In the genomic region with DNA sequence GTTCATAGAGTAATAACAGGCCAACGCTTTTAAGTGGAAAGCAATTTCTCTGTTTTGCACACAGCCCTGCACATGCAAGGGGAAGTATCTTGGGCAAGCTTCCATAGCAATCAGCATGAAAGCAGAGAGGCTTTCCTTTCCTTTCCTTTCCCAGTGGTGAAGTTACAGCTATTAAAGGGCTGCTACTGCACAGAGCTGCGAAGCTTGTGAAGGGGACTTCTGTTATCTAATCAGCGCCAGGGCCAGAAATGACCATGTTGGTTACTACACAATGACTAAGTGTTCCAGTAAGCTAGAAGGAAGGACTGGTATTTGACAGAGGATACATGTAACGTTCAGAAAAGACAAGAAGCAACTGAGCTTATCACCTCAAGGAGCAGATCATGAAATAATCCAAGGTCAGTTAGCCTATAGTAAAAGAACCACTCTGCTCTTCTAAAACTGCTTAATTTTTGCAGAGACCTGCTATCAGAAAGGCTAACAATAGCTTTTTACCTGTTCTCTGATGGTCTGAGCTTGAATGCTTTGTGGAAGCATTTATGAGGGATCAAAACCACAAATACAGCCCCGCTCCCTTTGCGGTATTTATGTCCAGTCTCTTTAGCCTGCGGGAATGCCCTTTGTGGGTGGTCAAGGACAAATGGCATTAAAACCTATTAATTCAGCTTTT, we compare ENCODE assay signal across 8 cellular contexts. TPM values are rescaled to one million over a fixed set of nuclear protein-coding genes. Genes with fewer than 3 reads are reported as not detected.
DNase-seq lines count a peak whose midpoint lies in the region; ATAC-seq and TF ChIP-seq lines count a peak whose summit lies in the region.

No MANE protein-coding gene starts in this region.

- H3K27ac ChIP-seq in DOHH2 (ENCODE audit: low read depth, low read length) = no peak overlapping the region
- no peak overlapping the region for H3K27ac ChIP-seq in mesenchymal stem cell (ENCODE audit: low read length, poor library complexity, severe bottlenecking)

- no peak overlapping the region for H3K18ac ChIP-seq in mesenchymal stem cell (ENCODE audit: low read depth in 1 of 2, low read length in 2 of 2)

- H3K9me3 ChIP-seq in DOHH2 (ENCODE audit: control insufficient read depth, insufficient read depth, low read length) = no peaks in the 10 kb centered on the region
- H3K9me3 ChIP-seq in mesenchymal stem cell (ENCODE audit: control insufficient read depth, low read length) = no peaks in the 10 kb centered on the region

- peaks cover 2% of the 10 kb centered on the region for H3K27me3 Mint-ChIP-seq in glutamatergic neuron (ENCODE audit: unreplicated experiment)

- peaks cover 2% of the 10 kb centered on the region; the same call in 1 of the 2 replicates for H3F3A ChIP-seq in DOHH2 (ENCODE audit: control insufficient read depth, insufficient read depth)

- H2BK15ac ChIP-seq in mesenchymal stem cell (ENCODE audit: low read depth, poor library complexity, severe bottlenecking) = no peak overlapping the region

- no peak overlapping the region for H2AK5ac ChIP-seq in mesenchymal stem cell (ENCODE audit: low read length, severe bottlenecking)

- no peaks in the 10 kb centered on the region for H3K9me2 ChIP-seq in DOHH2 (replicated peaks; ENCODE audit: control insufficient read depth, low read length)

- 59% methylated on average over 7 of the region's 7 CpGs for WGBS in mesenchymal stem cell

- no peak overlapping the region for H3K27ac Mint-ChIP-seq in glutamatergic neuron (ENCODE audit: unreplicated experiment)

- H3K4me2 ChIP-seq in DOHH2 (ENCODE audit: low read length) (peak overlapping the region; percentile 25), mesenchymal stem cell (ENCODE audit: low read length, poor library complexity, severe bottlenecking) (no peak overlapping the region)

- no peak overlapping the region for H3K23ac ChIP-seq in mesenchymal stem cell (ENCODE audit: low read length in 2 of 2)

- H3K4me3 Mint-ChIP-seq in glutamatergic neuron (ENCODE audit: unreplicated experiment) = no peak overlapping the region

- H3K36me3 ChIP-seq in DOHH2 (ENCODE audit: control insufficient read depth, low read length) (no peaks in the 10 kb centered on the region), mesenchymal stem cell (ENCODE audit: control insufficient read depth in 1 of 2, insufficient read depth in 2 of 2, low read depth in 1 of 2, low read length in 2 of 2) (no peaks in the 10 kb centered on the region)

- H3K9me3 Mint-ChIP-seq in glutamatergic neuron (ENCODE audit: unreplicated experiment) = no peaks in the 10 kb centered on the region

- ATAC-seq in HG03378 (IDR thresholded peaks at IDR 0.05; ENCODE audit: unreplicated experiment) = peak; percentile 58

- DNase-seq in astrocyte of the spinal cord (ENCODE audit: low read depth, low spot score) (peak; percentile 65), mesenchymal stem cell (peak; percentile 58), SHP77 treated with DMSO at 0.1 percent for 48 hours (lab: John Stamatoyannopoulos, UW) (no peak), activated gamma-delta T cell (lab: John Stamatoyannopoulos, UW) (no peak), glutamatergic neuron (no peak), COR-L47 (lab: John Stamatoyannopoulos, UW) (no peak)

- no peak overlapping the region for H4K8ac ChIP-seq in mesenchymal stem cell (ENCODE audit: low read length)

- peaks cover 16% of the 10 kb centered on the region for H4K20me1 ChIP-seq in DOHH2 (ENCODE audit: control insufficient read depth, insufficient read depth, low read depth, low read length)

- H2AFZ ChIP-seq in mesenchymal stem cell (ENCODE audit: low read depth, low read length) = no peak overlapping the region

- H3K4me1 ChIP-seq in DOHH2 (ENCODE audit: control insufficient read depth, low read length) (peaks cover 21% of the 10 kb centered on the region), mesenchymal stem cell (ENCODE audit: control insufficient read depth, insufficient read depth, low read depth, low read length) (peaks cover 4% of the 10 kb centered on the region)

- no peak overlapping the region for H3K9ac ChIP-seq in mesenchymal stem cell (ENCODE audit: low read length)

- no peak overlapping the region for H4K91ac ChIP-seq in mesenchymal stem cell (ENCODE audit: low read length)

- H3K27me3 ChIP-seq in DOHH2 (ENCODE audit: control insufficient read depth, low read length) = no peaks in the 10 kb centered on the region
- no peaks in the 10 kb centered on the region for H3K27me3 ChIP-seq in mesenchymal stem cell (ENCODE audit: control insufficient read depth in 1 of 2, insufficient read depth in 1 of 2, low read length in 2 of 2)

- peaks cover 5% of the 10 kb centered on the region for H3K4me1 Mint-ChIP-seq in glutamatergic neuron (ENCODE audit: low read depth, unreplicated experiment)

- no peak overlapping the region for H3K4ac ChIP-seq in mesenchymal stem cell (ENCODE audit: low read depth in 1 of 2, low read length in 2 of 2)

- H3K79me1 ChIP-seq in mesenchymal stem cell (replicated peaks; ENCODE audit: low read length, poor library complexity, severe bottlenecking) = peaks cover 22% of the 10 kb centered on the region

- H3K79me2 ChIP-seq in DOHH2 (ENCODE audit: control insufficient read depth, low read length) = peaks cover 10% of the 10 kb centered on the region

- no peak overlapping the region for H2BK120ac ChIP-seq in mesenchymal stem cell (ENCODE audit: low read depth, low read length)

- H3K4me3 ChIP-seq in DOHH2 (ENCODE audit: low read length) = no peak overlapping the region
- H3K4me3 ChIP-seq in astrocyte of the spinal cord (ENCODE audit: low read depth, low read length) = no peak overlapping the region
- H3K4me3 ChIP-seq in mesenchymal stem cell (ENCODE audit: insufficient read depth in 1 of 2, low read depth in 1 of 2, low read length in 2 of 2) = no peak overlapping the region

- in situ Hi-C loops in astrocyte of the spinal cord (cut with HindIII; ENCODE audit: low sequenced_read_pairs) = no loop called here

- H3K36me3 Mint-ChIP-seq in glutamatergic neuron (ENCODE audit: unreplicated experiment) = no peaks in the 10 kb centered on the region

- TF ChIP-seq CTCF in DOHH2 (IDR thresholded peaks at IDR 0.05; ENCODE audit: low read depth, low read length, poor library complexity, severe bottlenecking) = no peak
- no peak for TF ChIP-seq CTCF in astrocyte of the spinal cord (IDR thresholded peaks at IDR 0.05; ENCODE audit: low read depth, low read length)
- TF ChIP-seq CTCF in glutamatergic neuron (IDR thresholded peaks at IDR 0.05; ENCODE audit: partially characterized antibody, unreplicated experiment) = no peak

- H3K14ac ChIP-seq in mesenchymal stem cell (ENCODE audit: low read length in 2 of 2) = no peak overlapping the region

- H2BK5ac ChIP-seq in mesenchymal stem cell (ENCODE audit: low read depth, low read length, poor library complexity, severe bottlenecking) = no peak overlapping the region

- H2BK12ac ChIP-seq in mesenchymal stem cell (ENCODE audit: low read length in 2 of 2) = no peak overlapping the region

RNA-seq across cellular contexts. Expression of gene SGMS1, which starts 45.9 kb away (rescaled TPM):
- polyA plus RNA-seq in mesenchymal stem cell (2013, experiment 1 of 2) = 5.5 TPM
- 5.6 TPM for polyA plus RNA-seq in mesenchymal stem cell (2013, experiment 2 of 2)
- 24.1 TPM for total RNA-seq in glutamatergic neuron (ENCODE audit: unreplicated experiment)

Comparison
In these comparisons a context has a peak if more than half of its experiments do, and no peak if none do; other contexts are left out.
1. DNase-seq: peak in astrocyte of the spinal cord (single experiment) and mesenchymal stem cell (single experiment); none in SHP77 treated with DMSO at 0.1 percent for 48 hours (single experiment), activated gamma-delta T cell (single experiment), glutamatergic neuron (single experiment) and COR-L47 (single experiment).